21 cellular contexts compared by ENCODE assay signal in genomic region chr10:60035984-60036383, GRCh38.
DNase-seq lines count a peak whose midpoint lies in the region; ATAC-seq, FAIRE-seq and TF ChIP-seq lines count a peak whose summit lies in the region.
"Had no signal": no experiment of that assay in that cellular context is flagged by ENCODE, and none has a peak within 500 bp of the region (broad histone marks: within the 10 kb centered on the region; RNA-seq: fewer than 3 reads in every experiment).

No MANE protein-coding gene starts in this region.

- no peak overlapping the region for H3K27ac Mint-ChIP-seq in activated B cell treated with CpG ODN at 0.5 μM for 24 hours
- H3K27ac Mint-ChIP-seq: CD4-positive, alpha-beta T cell had no signal

- H3K9me3 Mint-ChIP-seq in activated B cell treated with CpG ODN at 0.5 μM for 24 hours, result no peaks in the 10 kb centered on the region
- H3K9me3 Mint-ChIP-seq in activated T-cell treated with anti-CD3 and anti-CD28 coated beads, Interleukin-2, amount 50 U/mL, for 4 hours, result no peaks in the 10 kb centered on the region
- H3K9me3 Mint-ChIP-seq: CD4-positive, alpha-beta T cell had no signal

- FAIRE-seq in GM12891 (lab: Jason Lieb, UNC), result peak; percentile 48
- FAIRE-seq: A204.1, H1 had no signal

- no peak overlapping the region for H3K4me3 Mint-ChIP-seq in activated B cell treated with CpG ODN at 0.5 μM for 24 hours
- no peak overlapping the region for H3K4me3 Mint-ChIP-seq in activated T-cell treated with anti-CD3 and anti-CD28 coated beads, Interleukin-2, amount 50 U/mL, for 4 hours
- H3K4me3 Mint-ChIP-seq: CD4-positive, alpha-beta T cell had no signal

- H3K27me3 Mint-ChIP-seq in activated B cell treated with CpG ODN at 0.5 μM for 24 hours, result no peaks in the 10 kb centered on the region
- no peaks in the 10 kb centered on the region for H3K27me3 Mint-ChIP-seq in activated T-cell treated with anti-CD3 and anti-CD28 coated beads, Interleukin-2, amount 50 U/mL, for 4 hours (ENCODE audit: low read depth)
- H3K27me3 Mint-ChIP-seq: CD4-positive, alpha-beta T cell had no signal

- POLR2A ChIA-PET in activated B cell treated with CpG ODN at 0.5 μM for 24 hours (lab: Charles Lee), result no interaction called here

- DNase-seq in GM12891 (ENCODE audit: insufficient read length, low spot score) (no peak), activated B cell treated with CpG ODN at 0.5 μM for 24 hours (no peak), SKM-1 (lab: John Stamatoyannopoulos, UW; ENCODE audit: unreplicated experiment) (no peak), iPS-NIHi11 (ENCODE audit: low spot score) (no peak)
- DNase-seq in activated T-cell treated with anti-CD3 and anti-CD28 coated beads, Interleukin-2, amount 50 U/mL, for 4 hours, result no peak
- DNase-seq: Calu3; CD4-positive, alpha-beta T cell; GF-D8; MM.1S; NCI-H1092; NCI-H1436 treated with DMSO at 0.1 percent for 48 hours; NCI-H2081; NCI-H510A; NCI-H748 treated with DMSO at 0.1 percent for 48 hours; NK-92 treated with Interleukin-12 subunit alpha and Interleukin-12 subunit beta, amount 100 ng/mL, for 24 hours; Right ventricle myocardium superior had no signal

- ATAC-seq in GM19351 (IDR thresholded peaks at IDR 0.05; ENCODE audit: unreplicated experiment) (peak; percentile 48), HG02678 (IDR thresholded peaks at IDR 0.05; ENCODE audit: unreplicated experiment) (peak; percentile 38), activated B cell treated with CpG ODN at 0.5 μM for 24 hours (ENCODE audit: low read depth) (peak; percentile 52), GM18868 (IDR thresholded peaks at IDR 0.05; ENCODE audit: unreplicated experiment) (no peak)
- ATAC-seq in activated T-cell treated with anti-CD3 and anti-CD28 coated beads, Interleukin-2, amount 50 U/mL, for 4 hours, result no peak

- no peaks in the 10 kb centered on the region for H3K36me3 Mint-ChIP-seq in activated B cell treated with CpG ODN at 0.5 μM for 24 hours (ENCODE audit: low read depth)
- H3K36me3 Mint-ChIP-seq in activated T-cell treated with anti-CD3 and anti-CD28 coated beads, Interleukin-2, amount 50 U/mL, for 4 hours (ENCODE audit: insufficient read depth), result peaks cover under 1% of the 10 kb centered on the region

- intact Hi-C loops in activated B cell treated with CpG ODN at 0.5 μM for 24 hours (cut with micrococcal nuclease), result no loop called here

- peaks cover 14% of the 10 kb centered on the region for H3K4me1 Mint-ChIP-seq in activated B cell treated with CpG ODN at 0.5 μM for 24 hours
- no peaks in the 10 kb centered on the region for H3K4me1 Mint-ChIP-seq in activated T-cell treated with anti-CD3 and anti-CD28 coated beads, Interleukin-2, amount 50 U/mL, for 4 hours (ENCODE audit: low read depth)

- no peak for TF ChIP-seq POLR2A in GM12891 (IDR thresholded peaks at IDR 0.05; ENCODE audit: low read depth, low read length)

- CTCF ChIA-PET in activated B cell treated with CpG ODN at 0.5 μM for 24 hours (lab: Charles Lee), result no interaction called here

- TF ChIP-seq CTCF in activated B cell treated with CpG ODN at 0.5 μM for 24 hours (IDR thresholded peaks at IDR 0.05), result no peak

TF ChIP-seq in GM12891, 5 proteins besides CTCF, POLR2A, EP300 and RAD21:
- TF ChIP-seq PAX5 (IDR thresholded peaks at IDR 0.05; ENCODE audit: insufficient read depth, low read length, severe bottlenecking) (no peak), TAF1 (IDR thresholded peaks at IDR 0.05; ENCODE audit: low read depth, low read length) (no peak), SPI1 (IDR thresholded peaks at IDR 0.05; ENCODE audit: low read depth, low read length) (0 out of 2 replicates have a peak, but pooled peaks have one; percentile 27)

Comparison
In these comparisons a context has a peak if more than half of its experiments do, and no peak if none do; other contexts are left out.
1. ATAC-seq: peak in GM19351 (single experiment), HG02678 (single experiment) and activated B cell treated with CpG ODN at 0.5 μM for 24 hours (single experiment); none in activated T-cell treated with anti-CD3 and anti-CD28 coated beads, Interleukin-2, amount 50 U/mL, for 4 hours (0 of 2) and GM18868 (single experiment).